Comparison of ENCODE assay signal across 8 cellular contexts in genomic region chr2:168042127-168042824, GRCh38.
A peak's percentile ranks its signal among the peaks of the same experiment; 100 is the strongest.
DNase-seq lines count a peak whose midpoint lies in the region; ATAC-seq and TF ChIP-seq lines count a peak whose summit lies in the region.
"Not testable (repeated sequence)": the region's sequence is repeated elsewhere in the genome, so short reads cannot be mapped to it uniquely, and the experiment has no call there.

No MANE protein-coding gene starts in this region.

- not testable (repeated sequence) for H3K4me1 Mint-ChIP-seq in naive thymus-derived CD4-positive, alpha-beta T cell

- CTCF ChIA-PET in naive thymus-derived CD4-positive, alpha-beta T cell (lab: Charles Lee) = not testable (repeated sequence)

- in situ Hi-C loops in GM13976 (cut with MboI; ENCODE audit: low sequenced_read_pairs, unreplicated experiment) = not testable (repeated sequence)

- intact Hi-C loops in naive thymus-derived CD4-positive, alpha-beta T cell (cut with micrococcal nuclease) = not testable (repeated sequence)

- H3K27me3 Mint-ChIP-seq in naive thymus-derived CD4-positive, alpha-beta T cell = not testable (repeated sequence)

- H3K4me3 Mint-ChIP-seq in naive thymus-derived CD4-positive, alpha-beta T cell = not testable (repeated sequence)

- H3K27ac Mint-ChIP-seq in naive thymus-derived CD4-positive, alpha-beta T cell = not testable (repeated sequence)

- H3K27me3 ChIP-seq in naive thymus-derived CD4-positive, alpha-beta T cell (ENCODE audit: control insufficient read depth in 2 of 2, insufficient read depth in 2 of 2, low read length in 2 of 2) = not testable (repeated sequence)

- DNase-seq in GM13976 (ENCODE audit: low spot score) (peak; percentile 32), SIG-M5 treated with dmso at 0.1 percent for 504 hours (lab: John Stamatoyannopoulos, UW; ENCODE audit: unreplicated experiment) (peak; percentile 65)
- DNase-seq in naive thymus-derived CD4-positive, alpha-beta T cell = not testable (repeated sequence)

- not testable (repeated sequence) for H3K27ac ChIP-seq in naive thymus-derived CD4-positive, alpha-beta T cell (ENCODE audit: low read depth, low read length)

- not testable (repeated sequence) for H3K4me1 ChIP-seq in naive thymus-derived CD4-positive, alpha-beta T cell (ENCODE audit: control insufficient read depth in 2 of 2, insufficient read depth in 2 of 2, low read length in 2 of 2)

- H3K4me3 ChIP-seq in naive thymus-derived CD4-positive, alpha-beta T cell (ENCODE audit: low read length) = not testable (repeated sequence)

- H3K9me3 Mint-ChIP-seq in naive thymus-derived CD4-positive, alpha-beta T cell = not testable (repeated sequence)

- POLR2A ChIA-PET in naive thymus-derived CD4-positive, alpha-beta T cell (lab: Charles Lee) = not testable (repeated sequence)

- peak; percentile 84 for ATAC-seq in GM19025 (IDR thresholded peaks at IDR 0.05; ENCODE audit: low read depth, unreplicated experiment)
- ATAC-seq in GM21381 (IDR thresholded peaks at IDR 0.05; ENCODE audit: unreplicated experiment) = peak; percentile 92
- ATAC-seq in HG02759 (IDR thresholded peaks at IDR 0.05; ENCODE audit: unreplicated experiment) = peak; percentile 82
- peak; percentile 95 for ATAC-seq in HG03103 (IDR thresholded peaks at IDR 0.05; ENCODE audit: low read depth, unreplicated experiment)
- peak; percentile 96 for ATAC-seq in HG03571 (IDR thresholded peaks at IDR 0.05; ENCODE audit: unreplicated experiment)
- ATAC-seq in naive thymus-derived CD4-positive, alpha-beta T cell = peak; percentile 31

- TF ChIP-seq CTCF in GM13976 (IDR thresholded peaks at IDR 0.05; ENCODE audit: borderline replicate concordance, control extremely low read depth, extremely low read depth, insufficient read depth, missing control alignments) = not testable (repeated sequence)

- H3K36me3 ChIP-seq in naive thymus-derived CD4-positive, alpha-beta T cell (ENCODE audit: control insufficient read depth in 2 of 3, insufficient read depth in 3 of 3, low read length in 3 of 3) = not testable (repeated sequence)

- H3K36me3 Mint-ChIP-seq in naive thymus-derived CD4-positive, alpha-beta T cell = peaks cover 0 to 57% (median 17%) of the 10 kb centered on the region in 5 donors

- H3K9me3 ChIP-seq in naive thymus-derived CD4-positive, alpha-beta T cell (ENCODE audit: control insufficient read depth in 2 of 3, low read length in 3 of 3) = not testable (repeated sequence)

Comparison
In these comparisons a context has a peak if more than half of its experiments do, and no peak if none do; other contexts are left out.
1. ATAC-seq: peak in every context shown above with its lines; median percentile 96 in HG03571; 95 in HG03103; 92 in GM21381; 84 in GM19025; 82 in HG02759; 31 in naive thymus-derived CD4-positive, alpha-beta T cell.